In the genomic region with DNA sequence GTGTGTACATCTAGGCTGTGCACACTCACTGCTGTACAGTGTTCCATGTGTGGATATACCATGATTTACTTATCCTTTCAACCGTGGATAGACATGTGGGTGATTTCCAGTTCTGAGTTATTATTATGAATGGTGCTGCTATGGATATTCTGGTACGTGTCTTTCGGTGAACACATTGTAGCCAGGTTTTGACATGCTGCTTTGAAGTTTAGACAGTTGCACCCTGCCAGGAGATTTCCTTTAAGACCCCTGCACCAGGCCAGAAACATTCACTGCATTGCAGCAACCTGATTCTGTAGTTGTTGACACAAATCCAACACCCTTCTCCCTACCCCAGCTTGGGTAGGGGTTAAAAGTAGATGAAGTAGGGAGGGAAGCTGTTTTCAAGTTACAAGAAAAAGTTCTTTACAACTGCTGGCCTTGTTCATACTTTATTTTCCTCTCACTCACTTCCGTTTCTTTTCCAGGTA, we compare ENCODE assay signal across 8 cellular contexts. TPM values are rescaled to one million over a fixed set of nuclear protein-coding genes. Genes with fewer than 3 reads are reported as not detected.
DNase-seq lines count a peak whose midpoint lies in the region; ATAC-seq and TF ChIP-seq lines count a peak whose summit lies in the region.

No MANE protein-coding gene starts in this region.

- H3K79me2 ChIP-seq in Loucy (ENCODE audit: insufficient read depth, low read length) (no peaks in the 10 kb centered on the region), hepatocyte (no peaks in the 10 kb centered on the region)

- H3K4me1 ChIP-seq in BLaER1 treated with 17β-estradiol and CSF1 and Interleukin-3, amounts not matched to agents 10 nM and 100 nM: peaks cover 32 to 72% (median 53%) of the 10 kb centered on the region in 10 experiments
- H3K4me1 ChIP-seq in Loucy (ENCODE audit: insufficient read depth, low read length, poor library complexity, severe bottlenecking) (peaks cover 10% of the 10 kb centered on the region), hepatocyte (ENCODE audit: insufficient read depth) (peaks cover 10% of the 10 kb centered on the region), vagina (no peaks in the 10 kb centered on the region)

- peak overlapping the region; percentile 6 to 86 (median 52) for H3K4me2 ChIP-seq in BLaER1 treated with 17β-estradiol and CSF1 and Interleukin-3, amounts not matched to agents 10 nM and 100 nM
- H3K4me2 ChIP-seq in Loucy (ENCODE audit: low read depth, low read length, poor library complexity, severe bottlenecking): no peak overlapping the region
- peak overlapping the region; percentile 19 for H3K4me2 ChIP-seq in hepatocyte

- no peaks in the 10 kb centered on the region for H3K9me2 ChIP-seq in Loucy (replicated peaks; ENCODE audit: low read depth, low read length)
- no peaks in the 10 kb centered on the region for H3K9me2 ChIP-seq in hepatocyte (replicated peaks; ENCODE audit: insufficient read depth)

- TF ChIP-seq CTCF in Loucy (conservative IDR thresholded peaks at IDR 0.05; ENCODE audit: low read length) (no peak), hepatocyte (IDR thresholded peaks at IDR 0.05; ENCODE audit: poor library complexity) (no peak), vagina (IDR thresholded peaks at IDR 0.05) (no peak)

- H3K36me3 ChIP-seq in BLaER1 treated with 17β-estradiol and CSF1 and Interleukin-3, amounts not matched to agents 10 nM and 100 nM: no peaks in the 10 kb centered on the region
- H3K36me3 ChIP-seq in Loucy (ENCODE audit: insufficient read depth, low read length) (no peaks in the 10 kb centered on the region), hepatocyte (replicated peaks; ENCODE audit: insufficient read depth, low read depth) (no peaks in the 10 kb centered on the region), vagina (no peaks in the 10 kb centered on the region)

- H2AFZ ChIP-seq in Loucy (ENCODE audit: low read length): peak overlapping the region; percentile 72
- no peak overlapping the region for H2AFZ ChIP-seq in hepatocyte

- DNase-seq in hepatocyte (ENCODE audit: low spot score): no peak
- no peak for DNase-seq in NCI-H2196 treated with DMSO at 0.1 percent for 48 hours (lab: John Stamatoyannopoulos, UW; ENCODE audit: unreplicated experiment)
- DNase-seq in hypothalamus (lab: John Stamatoyannopoulos, UW): no peak
- DNase-seq in vagina (ENCODE audit: extremely low spot score in 2 of 2): no peak

- no peak overlapping the region for H3K4me3 ChIP-seq in BLaER1 treated with 17β-estradiol and CSF1 and Interleukin-3, amounts not matched to agents 10 nM and 100 nM
- H3K4me3 ChIP-seq in Loucy (ENCODE audit: low read length, poor library complexity, severe bottlenecking) (no peak overlapping the region), hepatocyte (no peak overlapping the region), vagina (no peak overlapping the region)

- TF ChIP-seq POLR2A in vagina (IDR thresholded peaks at IDR 0.05): no peak

- H3K9ac ChIP-seq in BLaER1 treated with 17β-estradiol and CSF1 and Interleukin-3, amounts not matched to agents 10 nM and 100 nM: no peak overlapping the region; a peak in 1 of 22 replicates
- no peak overlapping the region for H3K9ac ChIP-seq in Loucy (ENCODE audit: low read depth, low read length, poor library complexity, severe bottlenecking)

- H4K20me1 ChIP-seq in BLaER1 treated with 17β-estradiol and CSF1 and Interleukin-3, amounts not matched to agents 10 nM and 100 nM: no peaks in the 10 kb centered on the region
- H4K20me1 ChIP-seq in Loucy (ENCODE audit: insufficient read depth, low read length, poor library complexity, severe bottlenecking): no peaks in the 10 kb centered on the region
- H4K20me1 ChIP-seq in hepatocyte (ENCODE audit: insufficient read depth, poor library complexity, severe bottlenecking): no peaks in the 10 kb centered on the region

- intact Hi-C loops in vagina (cut with DNase I): no loop called here

- peaks cover 0 to 16% (median 0%) of the 10 kb centered on the region in 11 experiments; a peak in 7 of 22 replicates for H3K9me3 ChIP-seq in BLaER1 treated with 17β-estradiol and CSF1 and Interleukin-3, amounts not matched to agents 10 nM and 100 nM (replicated peaks in 1 of 11)
- no peaks in the 10 kb centered on the region for H3K9me3 ChIP-seq in Loucy (ENCODE audit: insufficient read depth, low read depth, low read length)
- H3K9me3 ChIP-seq in hepatocyte (ENCODE audit: low read depth): no peaks in the 10 kb centered on the region
- H3K9me3 ChIP-seq in vagina: no peaks in the 10 kb centered on the region

- H3K27me3 ChIP-seq in BLaER1 treated with 17β-estradiol and CSF1 and Interleukin-3, amounts not matched to agents 10 nM and 100 nM: no peaks in the 10 kb centered on the region
- H3K27me3 ChIP-seq in Loucy (ENCODE audit: insufficient read depth, low read length, poor library complexity, severe bottlenecking): no peaks in the 10 kb centered on the region
- H3K27me3 ChIP-seq in hepatocyte: no peaks in the 10 kb centered on the region
- H3K27me3 ChIP-seq in vagina: no peaks in the 10 kb centered on the region

- H3F3A ChIP-seq in Loucy (ENCODE audit: low read depth): no peaks in the 10 kb centered on the region

- H3K27ac ChIP-seq in BLaER1 treated with 17β-estradiol and CSF1 and Interleukin-3, amounts not matched to agents 10 nM and 100 nM: peak overlapping the region in 8 of 11 experiments; percentile 1 to 48 (median 17); a peak in 9 of 22 replicates
- H3K27ac ChIP-seq in hepatocyte (peak overlapping the region; percentile 57), vagina (no peak overlapping the region)

- WGBS in hepatocyte (ENCODE audit: low lambda C conversion rate, missing lambda C conversion rate): 69% methylated on average over 4 of the region's 4 CpGs

- ATAC-seq in GM21381 (IDR thresholded peaks at IDR 0.05; ENCODE audit: unreplicated experiment) (peak; percentile 17), GM18873 (IDR thresholded peaks at IDR 0.05; ENCODE audit: low FRiP score, unreplicated experiment) (no peak)

RNA-seq across cellular contexts. Expression of gene LTA4H, which starts 11.8 kb away (rescaled TPM):
- 89.0 and 90.5 TPM in 2 replicates for total RNA-seq in hepatocyte
- polyA plus RNA-seq in hepatocyte: 35.0 and 42.1 TPM in 2 replicates
- 71.5 TPM for total RNA-seq in vagina

RNA-seq across cellular contexts. Expression of gene HAL, which starts 51.0 kb away (rescaled TPM):
- total RNA-seq in hepatocyte: 1.3 and 1.8 TPM in 2 replicates
- polyA plus RNA-seq in hepatocyte: 0.91 and 1.7 TPM in 2 replicates
- total RNA-seq in vagina: 0.74 TPM
